In genomic region chr12:124379938-124380754, GRCh38 we compare ENCODE assay signal across 9 cellular contexts.
DNase-seq lines count a peak whose midpoint lies in the region; ATAC-seq, FAIRE-seq and TF ChIP-seq lines count a peak whose summit lies in the region.
"Had no signal": no experiment of that assay in that cellular context is flagged by ENCODE, and none has a peak within 500 bp of the region (broad histone marks: within the 10 kb centered on the region; RNA-seq: fewer than 3 reads in every experiment).

No MANE protein-coding gene starts in this region.

- H3K9me3 ChIP-seq in AG04450 (ENCODE audit: control insufficient read depth, insufficient read depth, low read length) (no peaks in the 10 kb centered on the region; the same call in 1 of the 2 replicates), esophagus muscularis mucosa (no peaks in the 10 kb centered on the region)
- no peaks in the 10 kb centered on the region for H3K9me3 ChIP-seq in effector memory CD4-positive, alpha-beta T cell (ENCODE audit: control insufficient read depth, low read length)

- H3K27ac ChIP-seq in AG04450 (ENCODE audit: low read depth, low read length): peak overlapping the region; percentile 95
- H3K27ac ChIP-seq in esophagus muscularis mucosa (replicated peaks in 1 of 4): peak overlapping the region; percentile 92 to 97 (median 95)
- H3K27ac ChIP-seq in effector memory CD4-positive, alpha-beta T cell (ENCODE audit: insufficient read depth, low read length, poor library complexity, severe bottlenecking): no peak overlapping the region

- CTCF ChIA-PET in AG04450 (lab: Charles Lee): interaction anchor here (0.6 to 3.1 kb wide), 24 partner anchors 10 to 521 kb away, joined by 3 to 28 read pairs (median 4); no protein-coding TSS in a partner anchor

- H3K27me3 Mint-ChIP-seq in nephron progenitor cell (ENCODE audit: low read depth, poor library complexity): no peaks in the 10 kb centered on the region

- TF ChIP-seq POLR2A in esophagus muscularis mucosa (IDR thresholded peaks at IDR 0.05; ENCODE audit: low read depth): no peak

- H3K27ac Mint-ChIP-seq in nephron progenitor cell: peak overlapping the region; percentile 43

- H3K9me3 Mint-ChIP-seq in nephron progenitor cell: no peaks in the 10 kb centered on the region

- POLR2A ChIA-PET in AG04450 (lab: Yijun Ruan, JAX): interaction anchor here (0.6 to 1.5 kb wide), 5 partner anchors 9 to 385 kb away, joined by 3 to 9 read pairs (median 3); no protein-coding TSS in a partner anchor

- H3K4me3 Mint-ChIP-seq in nephron progenitor cell: no peak overlapping the region

- peaks cover 54 to 71% (median 65%) of the 10 kb centered on the region in 4 donors for H3K4me1 ChIP-seq in esophagus muscularis mucosa
- no peaks in the 10 kb centered on the region for H3K4me1 ChIP-seq in effector memory CD4-positive, alpha-beta T cell (ENCODE audit: control insufficient read depth, insufficient read depth, low read length, poor library complexity, severe bottlenecking)

- TF ChIP-seq EP300 in esophagus muscularis mucosa (IDR thresholded peaks at IDR 0.05): no peak

- H3K36me3 Mint-ChIP-seq in nephron progenitor cell (ENCODE audit: low read depth): peaks cover 9% of the 10 kb centered on the region

- intact Hi-C loops in esophagus muscularis mucosa (cut with DNase I): loop anchor here (5.0 to 10.0 kb wide), 4 partner anchors 42 to 535 kb away; partner anchors contain the start of gene UBC

- peak; percentile 77 for TF ChIP-seq CTCF in AG04450 (IDR thresholded peaks at IDR 0.05; ENCODE audit: low read depth, low read length)
- TF ChIP-seq CTCF in esophagus muscularis mucosa (IDR thresholded peaks at IDR 0.05): peak; percentile 64 to 71 (median 66)
- no peak for TF ChIP-seq CTCF in nephron progenitor cell (IDR thresholded peaks at IDR 0.05)

- no peak overlapping the region for H3K4me3 ChIP-seq in AG04450 (ENCODE audit: low read depth, low read length)
- H3K4me3 ChIP-seq in esophagus muscularis mucosa: peak overlapping the region in 1 of 4 donors; percentile 24
- H3K4me3 ChIP-seq in effector memory CD4-positive, alpha-beta T cell (ENCODE audit: insufficient read depth, low read depth, low read length, poor library complexity, severe bottlenecking): no peak overlapping the region

- H3K36me3 ChIP-seq in esophagus muscularis mucosa: peaks cover 26 to 71% (median 68%) of the 10 kb centered on the region in 4 donors
- peaks cover 57% of the 10 kb centered on the region for H3K36me3 ChIP-seq in effector memory CD4-positive, alpha-beta T cell (ENCODE audit: control insufficient read depth, insufficient read depth, low read length)

- no peak for FAIRE-seq in RCC 7860 (lab: Jason Lieb, UNC)

- H3K27me3 ChIP-seq in AG04450 (ENCODE audit: control insufficient read depth, insufficient read depth, low read length) (no peaks in the 10 kb centered on the region), esophagus muscularis mucosa (no peaks in the 10 kb centered on the region)
- no peaks in the 10 kb centered on the region for H3K27me3 ChIP-seq in effector memory CD4-positive, alpha-beta T cell (replicated peaks; ENCODE audit: control insufficient read depth, insufficient read depth, low read length, poor library complexity, severe bottlenecking)

- DNase-seq in AG04450 (ENCODE audit: low read depth, low spot score): peak; percentile 58
- DNase-seq in RCC 7860 (ENCODE audit: low spot score): peak; percentile 42
- no peak for DNase-seq in esophagus muscularis mucosa (ENCODE audit: extremely low spot score)
- DNase-seq in nephron progenitor cell: no peak
- DNase-seq in NCI-H128 (lab: John Stamatoyannopoulos, UW; ENCODE audit: unreplicated experiment): no peak
- DNase-seq in effector memory CD4-positive, alpha-beta T cell: no peak
- no peak for DNase-seq in HK-2 (ENCODE audit: unreplicated experiment)
- DNase-seq: DND-41 had no signal

- no peak for ATAC-seq in HG02759 (IDR thresholded peaks at IDR 0.05; ENCODE audit: unreplicated experiment)

- WGBS in esophagus muscularis mucosa: 7% methylated on average over 9 of the region's 31 CpGs

- peaks cover 33% of the 10 kb centered on the region for H3K4me1 Mint-ChIP-seq in nephron progenitor cell

Comparison
In these comparisons a context has a peak if more than half of its experiments do, and no peak if none do; other contexts are left out.
1. DNase-seq: peak in AG04450 (single experiment) and RCC 7860 (single experiment); none in esophagus muscularis mucosa (single experiment), nephron progenitor cell (single experiment), NCI-H128 (single experiment), effector memory CD4-positive, alpha-beta T cell (0 of 3) and HK-2 (single experiment).